8 cellular contexts compared by ENCODE assay signal in the genomic region with DNA sequence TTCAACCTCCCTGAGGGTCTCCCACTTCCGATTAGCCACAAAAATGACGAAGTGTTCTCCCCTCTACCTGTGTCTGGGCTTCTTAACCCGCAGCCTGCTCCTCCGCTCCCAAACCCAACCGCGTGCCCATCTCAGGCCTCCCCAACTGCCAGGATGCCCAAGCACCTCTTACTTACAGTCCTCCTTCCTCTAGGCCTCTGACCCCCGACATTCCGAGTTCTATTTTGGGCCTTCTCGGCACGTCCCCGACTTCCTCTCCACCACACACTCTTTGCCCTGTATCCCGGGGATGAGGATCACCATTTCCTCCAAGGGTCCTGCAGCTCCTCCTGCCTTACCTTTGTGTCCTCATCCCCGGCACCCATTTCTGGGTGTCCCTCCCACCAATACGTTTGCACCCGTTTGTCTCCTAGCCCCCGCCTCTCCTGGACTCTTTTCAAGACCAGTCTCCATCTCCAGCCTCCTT. TPM values are rescaled to one million over a fixed set of nuclear protein-coding genes. Genes with fewer than 3 reads are reported as not detected.
DNase-seq lines count a peak whose midpoint lies in the region; TF ChIP-seq lines count a peak whose summit lies in the region.

No MANE protein-coding gene starts in this region.

- intact Hi-C loops in A673 (cut with micrococcal nuclease; ENCODE audit: unreplicated experiment) (loop anchor here (5.0 kb wide), 1 partner anchor 1083 kb away; the partner anchor contains the start of gene SF1), stomach (cut with DNase I; ENCODE audit: low total_unique reads) (no loop called here)
- intact Hi-C loops in activated naive CD4-positive, alpha-beta T cell treated with anti-CD3 and anti-CD28 coated beads for 36 hours (cut with micrococcal nuclease), result loop anchor here (1.0 to 5.0 kb wide), 11 partner anchors 13 to 1058 kb away; partner anchors contain the start of genes C11orf68, CAPN1, DRAP1 and EFEMP2

- no peaks in the 10 kb centered on the region for H3K9me3 Mint-ChIP-seq in activated naive CD4-positive, alpha-beta T cell treated with anti-CD3 and anti-CD28 coated beads for 36 hours

- POLR2A ChIA-PET in A673 (lab: Charles Lee; ENCODE audit: low non-redundant PET), result interaction anchor here (0.5 to 1.4 kb wide), 10 partner anchors 9 to 854 kb away, joined by 3 to 11 read pairs (median 3); partner anchors contain the start of genes CCDC85B and FIBP

- H3K27me3 Mint-ChIP-seq in activated naive CD4-positive, alpha-beta T cell treated with anti-CD3 and anti-CD28 coated beads for 36 hours (ENCODE audit: low read depth), result no peaks in the 10 kb centered on the region

- no peaks in the 10 kb centered on the region for H3K9me3 ChIP-seq in A673 (ENCODE audit: low read depth, low read length, poor library complexity, severe bottlenecking)
- no peaks in the 10 kb centered on the region for H3K9me3 ChIP-seq in iPS-20b (ENCODE audit: insufficient read depth, low read depth, low read length)
- no peaks in the 10 kb centered on the region for H3K9me3 ChIP-seq in stomach

- H3K36me3 ChIP-seq in A673 (ENCODE audit: insufficient read depth, low read length, poor library complexity, severe bottlenecking), result peaks cover 50% of the 10 kb centered on the region
- peaks cover 53% of the 10 kb centered on the region for H3K36me3 ChIP-seq in iPS-20b (ENCODE audit: insufficient read depth, low read depth, low read length)
- H3K36me3 ChIP-seq in stomach, result peaks cover 44 to 51% (median 47%) of the 10 kb centered on the region in 4 donors

- no peaks in the 10 kb centered on the region for H3K27me3 ChIP-seq in A673 (replicated peaks; ENCODE audit: insufficient read depth, low read depth, low read length, poor library complexity)
- no peaks in the 10 kb centered on the region for H3K27me3 ChIP-seq in iPS-20b (ENCODE audit: insufficient read depth, low read length)
- no peaks in the 10 kb centered on the region for H3K27me3 ChIP-seq in stomach

- peak overlapping the region; percentile 97 for H3K4me3 Mint-ChIP-seq in activated naive CD4-positive, alpha-beta T cell treated with anti-CD3 and anti-CD28 coated beads for 36 hours

- no peak for TF ChIP-seq POLR2A in stomach (IDR thresholded peaks at IDR 0.05)

- WGBS in stomach, 5 donors, result 3 to 4% (median 4%) methylated on average over 16 of the region's 16 CpGs

- CTCF ChIA-PET in A673 (lab: Charles Lee), result interaction anchor here (0.5 to 2.4 kb wide), 20 partner anchors 8 to 501 kb away, joined by 3 to 65 read pairs (median 4); partner anchors contain the start of genes BANF1, CCDC85B, EIF1AD and FIBP
- CTCF ChIA-PET in activated naive CD4-positive, alpha-beta T cell treated with anti-CD3 and anti-CD28 coated beads for 36 hours (lab: Charles Lee), result interaction anchor here (0.5 to 6.1 kb wide), 21 partner anchors 9 to 236 kb away, joined by 3 to 178 read pairs (median 4); partner anchors contain the start of genes CCDC85B, CST6, CTSW and FIBP

- peaks cover 36% of the 10 kb centered on the region for H3K4me1 Mint-ChIP-seq in activated naive CD4-positive, alpha-beta T cell treated with anti-CD3 and anti-CD28 coated beads for 36 hours (ENCODE audit: low read depth)

- no TSS peak for BruUV-seq in A673 (replicated peaks; lab: Mats Ljungman, UMichigan)

- no peak for TF ChIP-seq EP300 in stomach (IDR thresholded peaks at IDR 0.05)

- peaks cover 38% of the 10 kb centered on the region for H3K36me3 Mint-ChIP-seq in activated naive CD4-positive, alpha-beta T cell treated with anti-CD3 and anti-CD28 coated beads for 36 hours (ENCODE audit: low read depth)

- peak overlapping the region; percentile 100 for H3K27ac Mint-ChIP-seq in activated naive CD4-positive, alpha-beta T cell treated with anti-CD3 and anti-CD28 coated beads for 36 hours

- H3K9ac ChIP-seq in iPS-20b (ENCODE audit: low read depth, low read length), result peak overlapping the region; percentile 99

- no peak for TF ChIP-seq CTCF in A673 (conservative IDR thresholded peaks at IDR 0.05; ENCODE audit: low read depth, low read length)
- no peak for TF ChIP-seq CTCF in stomach (IDR thresholded peaks at IDR 0.05)

- peaks cover 25% of the 10 kb centered on the region for H3K4me1 ChIP-seq in A673 (ENCODE audit: insufficient read depth, low read length, poor library complexity, severe bottlenecking)
- peaks cover 5% of the 10 kb centered on the region; the same call in 1 of the 2 replicates for H3K4me1 ChIP-seq in iPS-20b (ENCODE audit: insufficient read depth, low read length)
- peaks cover 31 to 71% (median 60%) of the 10 kb centered on the region in 4 donors for H3K4me1 ChIP-seq in stomach

- DNase-seq in A673 (ENCODE audit: low spot score) (no peak), HCEC 1CT (peak; percentile 56), stomach (no peak), inferior parietal cortex (ENCODE audit: extremely low spot score) (no peak), NCI-H524 (lab: John Stamatoyannopoulos, UW) (no peak)
- no peak for DNase-seq in activated naive CD4-positive, alpha-beta T cell treated with anti-CD3 and anti-CD28 coated beads for 36 hours
- no peak for DNase-seq in activated CD4-positive, CD25-positive, alpha-beta regulatory T cell (lab: John Stamatoyannopoulos, UW)

- peak overlapping the region; percentile 95 for H3K4me3 ChIP-seq in A673 (ENCODE audit: low read depth, low read length, poor library complexity, severe bottlenecking)
- peak overlapping the region; percentile 86 for H3K4me3 ChIP-seq in iPS-20b (ENCODE audit: low read length)
- peak overlapping the region; percentile 94 to 99 (median 99) for H3K4me3 ChIP-seq in stomach

- H3K27ac ChIP-seq in A673 (ENCODE audit: low read depth, low read length, poor library complexity, severe bottlenecking) (peak overlapping the region; percentile 99), iPS-20b (ENCODE audit: low read length) (peak overlapping the region; percentile 95), stomach (peak overlapping the region; percentile 92 to 98 (median 97))

RNA-seq across cellular contexts. Expression of gene MUS81, which starts 0.4 kb away (rescaled TPM):
- 64.6 and 77.4 TPM in 2 replicates for total RNA-seq in A673 (2021)
- 10 to 100 TPM; 51.4 to 54.7 TPM for total RNA-seq in activated naive CD4-positive, alpha-beta T cell treated with anti-CD3 and anti-CD28 coated beads for 36 hours
- total RNA-seq in stomach, result 100 to 1,000 TPM in 2 of 5 donors, 10 to 100 TPM in 3; 26.4 to 162 (median 81.1) TPM
- polyA plus RNA-seq in stomach, result 10 to 100 TPM; 32.7 to 64.6 (median 32.9) TPM

RNA-seq across cellular contexts. Expression of gene CFL1, which starts 1.9 kb away (rescaled TPM):
- total RNA-seq in A673 (2021) (1,449 and 1,649 TPM in 2 replicates), stomach (1,000 to 10,000 TPM in 1 of 5 donors, 100 to 1,000 TPM in 4; 389 to 1,430 (median 677) TPM)
- 1,000 to 10,000 TPM; 1,043 to 1,085 TPM for total RNA-seq in activated naive CD4-positive, alpha-beta T cell treated with anti-CD3 and anti-CD28 coated beads for 36 hours
- 100 to 1,000 TPM; 534 to 874 (median 658) TPM for polyA plus RNA-seq in stomach

RNA-seq across cellular contexts. Expression of gene EFEMP2, which starts 12.8 kb away (rescaled TPM):
- total RNA-seq in A673 (2021) (31.2 and 37.6 TPM in 2 replicates), stomach (10 to 100 TPM; 21.0 to 34.4 (median 23.3) TPM)
- 10 to 100 TPM; 10.1 to 11.5 TPM for total RNA-seq in activated naive CD4-positive, alpha-beta T cell treated with anti-CD3 and anti-CD28 coated beads for 36 hours
- 10 to 100 TPM; 31.8 to 37.9 (median 36.0) TPM for polyA plus RNA-seq in stomach

RNA-seq across cellular contexts. Expression of gene CTSW, which starts 19.8 kb away (rescaled TPM):
- total RNA-seq in A673 (2021), result not detected in 2 replicates
- total RNA-seq in activated naive CD4-positive, alpha-beta T cell treated with anti-CD3 and anti-CD28 coated beads for 36 hours, result under 1 TPM; 0.91 to 0.95 TPM
- 1 to 10 TPM in 2 of 5 donors, under 1 TPM in 1, not detected in 2; 0.58 to 2.2 (median 1.1) TPM for total RNA-seq in stomach
- polyA plus RNA-seq in stomach, result 1 to 10 TPM in 2 of 3 donors, under 1 TPM in 1; 0.43 to 2.7 (median 1.6) TPM

RNA-seq across cellular contexts. Expression of gene SNX32, which starts 26.1 kb away (rescaled TPM):
- total RNA-seq in A673 (2021) (2.0 and 2.1 TPM in 2 replicates), stomach (1 to 10 TPM in 2 of 5 donors, under 1 TPM in 1, not detected in 2; 0.29 to 1.4 (median 1.3) TPM)
- total RNA-seq in activated naive CD4-positive, alpha-beta T cell treated with anti-CD3 and anti-CD28 coated beads for 36 hours, result 1 to 10 TPM; 1.5 to 2.0 TPM
- polyA plus RNA-seq in stomach, result under 1 TPM; 0.25 to 0.90 (median 0.61) TPM
